8 cellular contexts compared by ENCODE assay signal in genomic region chr1:246753670-246754535, GRCh38. TPM values are rescaled to one million over a fixed set of nuclear protein-coding genes. Genes with fewer than 3 reads are reported as not detected.
DNase-seq lines count a peak whose midpoint lies in the region; ATAC-seq and TF ChIP-seq lines count a peak whose summit lies in the region.

No MANE protein-coding gene starts in this region.

- peak; percentile 92 for ATAC-seq in GM18502 (IDR thresholded peaks at IDR 0.05; ENCODE audit: poor library complexity, unreplicated experiment)
- ATAC-seq in HG02981 (IDR thresholded peaks at IDR 0.05; ENCODE audit: unreplicated experiment), result peak; percentile 95

- no peak overlapping the region for H3K4me3 Mint-ChIP-seq in mesothelial cell of epicardium

- H3K36me3 Mint-ChIP-seq in mesothelial cell of epicardium, result peaks cover 2% of the 10 kb centered on the region

- TF ChIP-seq CTCF in mesothelial cell of epicardium (IDR thresholded peaks at IDR 0.05; ENCODE audit: unreplicated experiment), result peak; percentile 59

- H3K27me3 Mint-ChIP-seq in mesothelial cell of epicardium (ENCODE audit: low read depth), result no peaks in the 10 kb centered on the region

- in situ Hi-C loops in ACHN (cut with HindIII; ENCODE audit: low pct_ligation_motif_present, low pct_unique_long_range_greater_than_20kb, low sequenced_read_pairs), result no loop called here

- no peaks in the 10 kb centered on the region for H3K4me1 Mint-ChIP-seq in mesothelial cell of epicardium

- H3K9me3 Mint-ChIP-seq in mesothelial cell of epicardium, result no peaks in the 10 kb centered on the region

- H3K27ac Mint-ChIP-seq in mesothelial cell of epicardium, result no peak overlapping the region

- DNase-seq in ACHN, result peak; percentile 69
- DNase-seq in NCI-H2171 treated with DMSO at 0.1 percent for 48 hours (lab: John Stamatoyannopoulos, UW), result peak; percentile 61
- DNase-seq in activated CD4-positive, alpha-beta T cell treated with anti-CD3 and anti-CD28 coated beads, Interleukin-2, amount 50 U/mL, for 1 hour, result peak; percentile 46
- peak; percentile 43 for DNase-seq in effector CD4-positive, alpha-beta T cell
- DNase-seq in mesothelial cell of epicardium (ENCODE audit: low spot score in 2 of 2, unreplicated experiment in 2 of 2), result peak; percentile 48 to 78
- peak; percentile 79 for DNase-seq in stimulated activated CD8-positive, alpha-beta memory T cell treated with anti-CD3 and anti-CD28 coated beads, Interleukin-4, amount 100 ng/mL, for 48 hours

RNA-seq across cellular contexts. Expression of gene SCCPDH, which starts 29.7 kb away (rescaled TPM):
- total RNA-seq in mesothelial cell of epicardium, result 34.3 to 35.3 TPM (median 35.1 TPM) in 3 replicates

Comparison
In these comparisons a context has a peak if more than half of its experiments do, and no peak if none do; other contexts are left out.
1. Peak in every context shown above with its lines: DNase-seq and ATAC-seq.